20 cellular contexts compared by ENCODE assay signal in the genomic region with DNA sequence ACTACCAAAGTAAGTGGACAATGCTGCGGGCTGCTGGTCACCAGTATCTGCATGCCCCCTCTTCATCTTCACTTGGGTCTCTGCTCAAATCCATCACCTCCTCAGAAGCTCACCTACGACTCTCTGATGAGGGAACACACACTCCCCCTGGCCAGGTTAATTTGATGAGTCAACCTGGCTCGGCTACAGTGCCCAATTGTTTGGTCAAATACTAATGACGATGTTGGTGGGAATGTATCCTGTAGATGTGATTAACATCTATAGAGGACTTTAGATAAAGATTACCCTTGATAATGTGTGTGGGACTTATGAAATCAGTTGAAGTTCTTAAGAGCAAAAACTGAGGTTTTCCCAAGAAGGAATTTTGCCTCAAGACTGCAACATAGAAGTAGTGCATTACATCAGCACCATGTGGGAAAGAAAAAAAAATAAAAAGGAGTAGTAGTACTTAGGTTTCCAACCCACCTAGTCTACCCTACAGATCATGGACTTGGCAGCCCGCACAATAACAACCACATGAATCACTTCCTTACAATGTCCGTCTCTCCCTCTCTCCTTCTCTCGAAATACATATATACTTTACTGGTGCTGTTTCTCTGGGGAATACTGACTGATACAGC.
DNase-seq lines count a peak whose midpoint lies in the region; ATAC-seq, FAIRE-seq and TF ChIP-seq lines count a peak whose summit lies in the region.
"Had no signal": no experiment of that assay in that cellular context is flagged by ENCODE, and none has a peak within 500 bp of the region (broad histone marks: within the 10 kb centered on the region; RNA-seq: fewer than 3 reads in every experiment).

No MANE protein-coding gene starts in this region.

- no peak for TF ChIP-seq CTCF in keratinocyte (optimal IDR thresholded peaks at IDR 0.05 in 1 of 3, IDR thresholded peaks at IDR 0.05 in 1 of 3, conservative IDR thresholded peaks at IDR 0.05 in 1 of 3; ENCODE audit: extremely low read depth in 1 of 3, insufficient read depth in 2 of 3, low read length in 3 of 3)

- H3K27ac ChIP-seq in keratinocyte (ENCODE audit: control insufficient read depth, insufficient read depth, low read length), result no peak overlapping the region
- H3K27ac ChIP-seq: VCaP had no signal

- no peaks in the 10 kb centered on the region for H3K4me1 Mint-ChIP-seq in activated T-helper 1 cell treated with anti-CD3 and anti-CD28 coated beads, Interleukin-12 subunit alpha, Interleukin-12 subunit beta, Interleukin-2, Interleukin-4 antibody, amounts not matched to agents 30 ng/mL and 10 ng/mL and 1 ng/mL, durations not matched to agents 14 hours and 24 hours and 36 hours (ENCODE audit: low read depth)
- H3K4me1 Mint-ChIP-seq: activated naive CD8-positive, alpha-beta T cell treated with anti-CD3 and anti-CD28 coated beads, Interleukin-2, amount 50 U/mL, for 24 hours; memory B cell; nephron had no signal

- no peak overlapping the region for H2AFZ ChIP-seq in keratinocyte (ENCODE audit: control insufficient read depth, low read length)

- peaks cover 3% of the 10 kb centered on the region for H3K4me1 ChIP-seq in keratinocyte (ENCODE audit: control insufficient read depth, extremely low read depth, insufficient read depth, low read length)

- peak; percentile 20 for DNase-seq in EH (ENCODE audit: low read depth)
- DNase-seq in M059J (ENCODE audit: low read depth), result peak; percentile 93
- peak; percentile 60 for DNase-seq in astrocyte of the hippocampus (ENCODE audit: low read depth, low spot score)
- DNase-seq in keratinocyte (ENCODE audit: low read depth, low spot score), result no peak
- no peak for DNase-seq in activated T-helper 1 cell treated with anti-CD3 and anti-CD28 coated beads, Interleukin-12 subunit alpha, Interleukin-12 subunit beta, Interleukin-2, Interleukin-4 antibody, amounts not matched to agents 30 ng/mL and 10 ng/mL and 1 ng/mL, durations not matched to agents 14 hours and 24 hours and 36 hours (ENCODE audit: low spot score)
- DNase-seq in DMS53 (lab: John Stamatoyannopoulos, UW), result no peak
- no peak for DNase-seq in DMS79 treated with DMSO at 0.1 percent for 48 hours (lab: John Stamatoyannopoulos, UW)
- DNase-seq: activated CD8-positive, alpha-beta T cell treated with anti-CD3 and anti-CD28 coated beads, Interleukin-2, amount 10 ng/mL, durations not matched to agents 7 days and 5 days; activated naive CD8-positive, alpha-beta T cell treated with anti-CD3 and anti-CD28 coated beads, Interleukin-2, amount 50 U/mL, for 24 hours; cerebellar nuclear complex; GDM1; glutamatergic neuron; NCI-H1092 treated with DMSO at 0.1 percent for 48 hours; NCI-H748 treated with DMSO at 0.1 percent for 48 hours had no signal

- no peaks in the 10 kb centered on the region for H3K36me3 ChIP-seq in keratinocyte (ENCODE audit: control insufficient read depth in 2 of 2, extremely low read depth in 1 of 2, insufficient read depth in 2 of 2, low read length in 2 of 2)

- H3K9me3 Mint-ChIP-seq in activated T-helper 1 cell treated with anti-CD3 and anti-CD28 coated beads, Interleukin-12 subunit alpha, Interleukin-12 subunit beta, Interleukin-2, Interleukin-4 antibody, amounts not matched to agents 30 ng/mL and 10 ng/mL and 1 ng/mL, durations not matched to agents 14 hours and 24 hours and 36 hours, result no peaks in the 10 kb centered on the region
- H3K9me3 Mint-ChIP-seq: activated naive CD8-positive, alpha-beta T cell treated with anti-CD3 and anti-CD28 coated beads, Interleukin-2, amount 50 U/mL, for 24 hours; nephron had no signal

- H3K9me1 ChIP-seq in keratinocyte (ENCODE audit: control insufficient read depth, extremely low read depth, insufficient read depth, low read length), result no peaks in the 10 kb centered on the region

- no peaks in the 10 kb centered on the region for H4K20me1 ChIP-seq in keratinocyte (ENCODE audit: control insufficient read depth, extremely low read depth, insufficient read depth, low read length)

- no peaks in the 10 kb centered on the region for H3K9me3 ChIP-seq in keratinocyte (ENCODE audit: control insufficient read depth, low read depth, low read length)

- dilution Hi-C loops in keratinocyte (cut with MboI; ENCODE audit: extremely low pct_ligation_motif_present, low sequenced_read_pairs), result no loop called here

- H3K36me3 Mint-ChIP-seq in activated T-helper 1 cell treated with anti-CD3 and anti-CD28 coated beads, Interleukin-12 subunit alpha, Interleukin-12 subunit beta, Interleukin-2, Interleukin-4 antibody, amounts not matched to agents 30 ng/mL and 10 ng/mL and 1 ng/mL, durations not matched to agents 14 hours and 24 hours and 36 hours (ENCODE audit: low read depth), result no peaks in the 10 kb centered on the region
- H3K36me3 Mint-ChIP-seq: memory B cell had no signal

- H3K4me3 Mint-ChIP-seq in activated T-helper 1 cell treated with anti-CD3 and anti-CD28 coated beads, Interleukin-12 subunit alpha, Interleukin-12 subunit beta, Interleukin-2, Interleukin-4 antibody, amounts not matched to agents 30 ng/mL and 10 ng/mL and 1 ng/mL, durations not matched to agents 14 hours and 24 hours and 36 hours, result no peak overlapping the region
- H3K4me3 Mint-ChIP-seq: activated CD8-positive, alpha-beta T cell treated with anti-CD3 and anti-CD28 coated beads, Interleukin-2, amount 10 ng/mL, durations not matched to agents 7 days and 5 days; activated naive CD8-positive, alpha-beta T cell treated with anti-CD3 and anti-CD28 coated beads, Interleukin-2, amount 50 U/mL, for 24 hours; IgD-negative memory B cell; memory B cell; nephron had no signal

- H3K27ac Mint-ChIP-seq in activated T-helper 1 cell treated with anti-CD3 and anti-CD28 coated beads, Interleukin-12 subunit alpha, Interleukin-12 subunit beta, Interleukin-2, Interleukin-4 antibody, amounts not matched to agents 30 ng/mL and 10 ng/mL and 1 ng/mL, durations not matched to agents 14 hours and 24 hours and 36 hours, result no peak overlapping the region
- H3K27ac Mint-ChIP-seq: activated CD8-positive, alpha-beta T cell treated with anti-CD3 and anti-CD28 coated beads, Interleukin-2, amount 10 ng/mL, durations not matched to agents 7 days and 5 days; activated naive CD8-positive, alpha-beta T cell treated with anti-CD3 and anti-CD28 coated beads, Interleukin-2, amount 50 U/mL, for 24 hours; memory B cell; nephron had no signal

- no peak overlapping the region for H3K9ac ChIP-seq in keratinocyte (ENCODE audit: control insufficient read depth, extremely low read depth, insufficient read depth, low read length)

- no peaks in the 10 kb centered on the region for H3K79me2 ChIP-seq in keratinocyte (ENCODE audit: control insufficient read depth, insufficient read depth, low read length)

- no peak overlapping the region for H3K4me2 ChIP-seq in keratinocyte (ENCODE audit: control insufficient read depth, extremely low read depth, insufficient read depth, low read depth, low read length)

- intact Hi-C loops in activated T-helper 1 cell treated with anti-CD3 and anti-CD28 coated beads, Interleukin-12 subunit alpha, Interleukin-12 subunit beta, Interleukin-2, Interleukin-4 antibody, amounts not matched to agents 30 ng/mL and 10 ng/mL and 1 ng/mL, durations not matched to agents 14 hours and 24 hours and 36 hours (cut with micrococcal nuclease), result no loop called here

- ATAC-seq in HG03439 (IDR thresholded peaks at IDR 0.05; ENCODE audit: unreplicated experiment), result no peak
- ATAC-seq: activated CD8-positive, alpha-beta T cell treated with anti-CD3 and anti-CD28 coated beads, Interleukin-2, amount 10 ng/mL, durations not matched to agents 7 days and 5 days; activated naive CD8-positive, alpha-beta T cell treated with anti-CD3 and anti-CD28 coated beads, Interleukin-2, amount 50 U/mL, for 24 hours had no signal

- H3K4me3 ChIP-seq in keratinocyte (ENCODE audit: control insufficient read depth in 2 of 3, extremely low read depth in 1 of 3, insufficient read depth in 2 of 3, low read depth in 1 of 3, low read length in 3 of 3), result no peak overlapping the region

- no peaks in the 10 kb centered on the region for H3K27me3 Mint-ChIP-seq in activated T-helper 1 cell treated with anti-CD3 and anti-CD28 coated beads, Interleukin-12 subunit alpha, Interleukin-12 subunit beta, Interleukin-2, Interleukin-4 antibody, amounts not matched to agents 30 ng/mL and 10 ng/mL and 1 ng/mL, durations not matched to agents 14 hours and 24 hours and 36 hours (ENCODE audit: insufficient read depth)
- H3K27me3 Mint-ChIP-seq: activated naive CD8-positive, alpha-beta T cell treated with anti-CD3 and anti-CD28 coated beads, Interleukin-2, amount 50 U/mL, for 24 hours; IgD-negative memory B cell; memory B cell had no signal

- no peaks in the 10 kb centered on the region for H3K27me3 ChIP-seq in keratinocyte (ENCODE audit: control insufficient read depth, extremely low read depth, insufficient read depth, low read length)

- peak; percentile 39 for FAIRE-seq in keratinocyte (lab: Jason Lieb, UNC)
- FAIRE-seq: H1 had no signal

Comparison
In these comparisons a context has a peak if more than half of its experiments do, and no peak if none do; other contexts are left out.
1. DNase-seq: peak in EH (single experiment), M059J (single experiment) and astrocyte of the hippocampus (single experiment); none in keratinocyte (single experiment), activated T-helper 1 cell treated with anti-CD3 and anti-CD28 coated beads, Interleukin-12 subunit alpha, Interleukin-12 subunit beta, Interleukin-2, Interleukin-4 antibody, amounts not matched to agents 30 ng/mL and 10 ng/mL and 1 ng/mL, durations not matched to agents 14 hours and 24 hours and 36 hours (single experiment), DMS53 (single experiment) and DMS79 treated with DMSO at 0.1 percent for 48 hours (single experiment).